In genomic region chr11:125289419-125290088, GRCh38 we compare ENCODE assay signal across 16 cellular contexts.
"Had no signal": no experiment of that assay in that cellular context is flagged by ENCODE, and none has a peak within 500 bp of the region (broad histone marks: within the 10 kb centered on the region; RNA-seq: fewer than 3 reads in every experiment).

No MANE protein-coding gene starts in this region.

- H3K9me3 Mint-ChIP-seq: activated T-helper 17 cell treated with anti-CD3 and anti-CD28 coated beads, Interleukin-2, amount 50 U/mL, for 72 hours; natural killer cell had no signal

- H3K9me3 ChIP-seq: gastroesophageal sphincter, heart right ventricle, tibial nerve, vagina had no signal

- H3K27ac ChIP-seq: gastroesophageal sphincter, heart right ventricle, tibial nerve, vagina had no signal

- ATAC-seq: activated T-helper 17 cell treated with anti-CD3 and anti-CD28 coated beads, Interleukin-2, amount 50 U/mL, for 72 hours; gastroesophageal sphincter; heart right ventricle; natural killer cell had no signal

- H3K4me3 ChIP-seq: gastroesophageal sphincter, heart right ventricle, tibial nerve, vagina had no signal

- H3K27me3 ChIP-seq: gastroesophageal sphincter, heart right ventricle, tibial nerve, vagina had no signal

- FAIRE-seq: bronchial epithelial cell, small intestine had no signal

- DNase-seq: activated CD4-positive, alpha-beta T cell treated with anti-CD3 and anti-CD28 coated beads for 1 hour; activated CD4-positive, alpha-beta T cell treated with anti-CD3 and anti-CD28 coated beads, Interleukin-2, amount 50 U/mL, for 4 hours; activated naive CD4-positive, alpha-beta T cell treated with Interleukin-2 at 50 U/mL for 16 hours; anterior cingulate cortex; heart right ventricle; natural killer cell; right cardiac atrium; small intestine; stimulated activated CD4-positive, alpha-beta T cell treated with anti-CD3 and anti-CD28 coated beads, Interleukin-4, amount 100 ng/mL, for 24 hours; stimulated activated naive CD4-positive, alpha-beta T cell treated with Interleukin-2 at 50 U/mL for 16 hours; substantia nigra had no signal

- H3K4me1 Mint-ChIP-seq: activated T-helper 17 cell treated with anti-CD3 and anti-CD28 coated beads, Interleukin-2, amount 50 U/mL, for 72 hours; natural killer cell had no signal

- H3K36me3 Mint-ChIP-seq: natural killer cell had no signal

- H3K4me3 Mint-ChIP-seq: activated T-helper 17 cell treated with anti-CD3 and anti-CD28 coated beads, Interleukin-2, amount 50 U/mL, for 72 hours; natural killer cell had no signal

- H3K27ac Mint-ChIP-seq: activated T-helper 17 cell treated with anti-CD3 and anti-CD28 coated beads, Interleukin-2, amount 50 U/mL, for 72 hours; natural killer cell had no signal

- H3K36me3 ChIP-seq: gastroesophageal sphincter, heart right ventricle, tibial nerve, vagina had no signal
